ENCODE assay signal across 26 cellular contexts in genomic region chr4:101784957-101785356, GRCh38. TPM values are rescaled to one million over a fixed set of nuclear protein-coding genes. Genes with fewer than 3 reads are reported as not detected.
"Had no signal": no experiment of that assay in that cellular context is flagged by ENCODE, and none has a peak within 500 bp of the region (broad histone marks: within the 10 kb centered on the region; RNA-seq: fewer than 3 reads in every experiment).

No MANE protein-coding gene starts in this region.

- H3K36me3 Mint-ChIP-seq: activated CD4-positive, alpha-beta memory T cell treated with anti-CD3 and anti-CD28 coated beads for 36 hours; activated naive CD4-positive, alpha-beta T cell treated with anti-CD3 and anti-CD28 coated beads, Interleukin-2, amount 50 U/mL, for 24 hours had no signal

- ATAC-seq: activated CD4-positive, alpha-beta T cell treated with anti-CD3 and anti-CD28 coated beads for 36 hours; activated CD8-positive, alpha-beta memory T cell treated with anti-CD3 and anti-CD28 coated beads, Interleukin-2, amount 10 ng/mL, durations not matched to agents 7 days and 5 days; esophagus mucosa; left lobe of liver; naive thymus-derived CD4-positive, alpha-beta T cell had no signal

- H3K4me2 ChIP-seq: hepatocyte had no signal

- H3K27me3 ChIP-seq: adrenal gland, ascending aorta, brain microvascular endothelial cell, hepatocyte, upper lobe of left lung had no signal

- H3K4me3 Mint-ChIP-seq: activated CD4-positive, alpha-beta memory T cell treated with anti-CD3 and anti-CD28 coated beads for 36 hours; activated CD4-positive, alpha-beta T cell treated with anti-CD3 and anti-CD28 coated beads for 36 hours; activated CD8-positive, alpha-beta memory T cell treated with anti-CD3 and anti-CD28 coated beads, Interleukin-2, amount 10 ng/mL, durations not matched to agents 7 days and 5 days; activated naive CD4-positive, alpha-beta T cell treated with anti-CD3 and anti-CD28 coated beads, Interleukin-2, amount 50 U/mL, for 24 hours; immature natural killer cell; neural crest cell had no signal

- H2AFZ ChIP-seq: hepatocyte had no signal

- DNase-seq: activated CD4-positive, alpha-beta memory T cell treated with anti-CD3 and anti-CD28 coated beads for 36 hours; activated CD4-positive, alpha-beta T cell treated with anti-CD3 and anti-CD28 coated beads for 36 hours; activated CD8-positive, alpha-beta memory T cell treated with anti-CD3 and anti-CD28 coated beads, Interleukin-2, amount 10 ng/mL, durations not matched to agents 7 days and 5 days; activated effector memory CD4-positive, alpha-beta T cell treated with anti-CD3 and anti-CD28 coated beads, Interleukin-2, amount 50 U/mL, for 16 hours; activated T-cell treated with anti-CD3 and anti-CD28 coated beads for 4 hours; adrenal gland; brain microvascular endothelial cell; caudate nucleus; effector memory CD4-positive, alpha-beta T cell; foreskin melanocyte; immature natural killer cell; naive thymus-derived CD4-positive, alpha-beta T cell; retina; sigmoid colon; stimulated activated CD4-positive, alpha-beta T cell treated with anti-CD3 and anti-CD28 coated beads, Interleukin-2, amount 100 ng/mL, for 48 hours; stimulated activated CD8-positive, alpha-beta memory T cell treated with anti-CD3 and anti-CD28 coated beads, Interleukin-4, amount 100 ng/mL, for 48 hours; stimulated activated naive CD4-positive, alpha-beta T cell treated with Interleukin-2 at 50 U/mL for 16 hours; upper lobe of left lung had no signal

- H3K9me3 Mint-ChIP-seq: activated CD4-positive, alpha-beta memory T cell treated with anti-CD3 and anti-CD28 coated beads for 36 hours; activated naive CD4-positive, alpha-beta T cell treated with anti-CD3 and anti-CD28 coated beads, Interleukin-2, amount 50 U/mL, for 24 hours had no signal

- H3K27me3 Mint-ChIP-seq: progenitor cell of endocrine pancreas had no signal

- H3K36me3 ChIP-seq: adrenal gland, ascending aorta, brain microvascular endothelial cell, sigmoid colon, upper lobe of left lung had no signal

- H3K27ac ChIP-seq: adrenal gland, ascending aorta, brain microvascular endothelial cell, hepatocyte, sigmoid colon, upper lobe of left lung had no signal

- H3K27ac Mint-ChIP-seq: activated CD4-positive, alpha-beta memory T cell treated with anti-CD3 and anti-CD28 coated beads for 36 hours; activated CD4-positive, alpha-beta T cell treated with anti-CD3 and anti-CD28 coated beads for 36 hours; activated CD8-positive, alpha-beta memory T cell treated with anti-CD3 and anti-CD28 coated beads, Interleukin-2, amount 10 ng/mL, durations not matched to agents 7 days and 5 days; activated naive CD4-positive, alpha-beta T cell treated with anti-CD3 and anti-CD28 coated beads, Interleukin-2, amount 50 U/mL, for 24 hours; immature natural killer cell; naive thymus-derived CD4-positive, alpha-beta T cell; progenitor cell of endocrine pancreas had no signal

- H3K4me1 ChIP-seq: adrenal gland, ascending aorta, sigmoid colon, upper lobe of left lung had no signal

- H3K4me3 ChIP-seq: adrenal gland, ascending aorta, hepatocyte, lung, sigmoid colon, upper lobe of left lung had no signal

- H3K4me1 Mint-ChIP-seq: activated CD4-positive, alpha-beta T cell treated with anti-CD3 and anti-CD28 coated beads for 36 hours had no signal

- H3K9me3 ChIP-seq: adrenal gland, ascending aorta, upper lobe of left lung had no signal

RNA-seq across cellular contexts. Expression of gene BANK1, which starts 5.6 kb away (rescaled TPM):
- total RNA-seq: activated CD4-positive, alpha-beta memory T cell treated with anti-CD3 and anti-CD28 coated beads for 36 hours; activated CD4-positive, alpha-beta T cell treated with anti-CD3 and anti-CD28 coated beads for 36 hours; ascending aorta had no signal
